ENCODE assay signal across 18 cellular contexts in genomic region chr3:40588406-40588805, GRCh38.
DNase-seq lines count a peak whose midpoint lies in the region; ATAC-seq and TF ChIP-seq lines count a peak whose summit lies in the region.
"Had no signal": no experiment of that assay in that cellular context is flagged by ENCODE, and none has a peak within 500 bp of the region (broad histone marks: within the 10 kb centered on the region; RNA-seq: fewer than 3 reads in every experiment).

No MANE protein-coding gene starts in this region.

- H3K27ac ChIP-seq in OCI-LY1 (ENCODE audit: low read depth, low read length, poor library complexity, severe bottlenecking), result no peak overlapping the region
- H3K27ac ChIP-seq: GM23248, pancreas, spleen had no signal

- DNase-seq in SIG-M5 treated with dmso at 0.1 percent for 504 hours (lab: John Stamatoyannopoulos, UW; ENCODE audit: unreplicated experiment) (peak; percentile 9), SIG-M5 (lab: John Stamatoyannopoulos, UW) (no peak), epithelial cell of proximal tubule (ENCODE audit: low read depth) (no peak)
- no peak for DNase-seq in NK-92 treated with Interleukin-12 subunit alpha and Interleukin-12 subunit beta, amount 100 ng/mL, for 24 hours (lab: John Stamatoyannopoulos, UW)
- DNase-seq: activated CD4-positive, CD25-positive, alpha-beta regulatory T cell; activated naive CD4-positive, alpha-beta T cell treated with anti-CD3 and anti-CD28 coated beads, Interleukin-2, amount 10 ng/mL, durations not matched to agents 7 days and 5 days; COR-L47; effector CD4-positive, alpha-beta T cell; foreskin fibroblast; GM23248; NCI-H1694; pancreas; spleen had no signal

- H3K9ac ChIP-seq in OCI-LY1 (ENCODE audit: low read length), result no peak overlapping the region
- H3K9ac ChIP-seq: GM23248 had no signal

- H3K4me3 ChIP-seq in OCI-LY1 (ENCODE audit: low read depth, low read length, poor library complexity, severe bottlenecking), result no peak overlapping the region
- H3K4me3 ChIP-seq in epithelial cell of proximal tubule (ENCODE audit: low read depth, low read length), result no peak overlapping the region
- H3K4me3 ChIP-seq: GM23248, K562, pancreas, spleen had no signal

- no peaks in the 10 kb centered on the region for H3K9me3 ChIP-seq in OCI-LY1 (ENCODE audit: low read length)
- H3K9me3 ChIP-seq: pancreas, spleen had no signal

- no peak overlapping the region for H3K4me2 ChIP-seq in OCI-LY1 (ENCODE audit: low read length)

- H3K36me3 ChIP-seq in OCI-LY1 (ENCODE audit: insufficient read depth, low read length), result no peaks in the 10 kb centered on the region
- H3K36me3 ChIP-seq: pancreas, spleen had no signal

- no peaks in the 10 kb centered on the region for H3K36me3 Mint-ChIP-seq in stimulated activated memory B cell treated with anti-CD40 and anti-IgM and Interleukin-4, amounts not matched to agents 10 μg/mL and 1 μg/mL and 100 μg/mL, for 72 hours
- H3K36me3 Mint-ChIP-seq: activated naive CD4-positive, alpha-beta T cell treated with anti-CD3 and anti-CD28 coated beads, Interleukin-2, amount 10 ng/mL, durations not matched to agents 7 days and 5 days had no signal

- TF ChIP-seq CTCF in OCI-LY1 (IDR thresholded peaks at IDR 0.05; ENCODE audit: low read length), result peak; percentile 46; the same call in 1 of the 2 replicates
- TF ChIP-seq CTCF in epithelial cell of proximal tubule (conservative IDR thresholded peaks at IDR 0.05; ENCODE audit: low read depth, low read length), result peak; percentile 49

- no peaks in the 10 kb centered on the region for H3K79me2 ChIP-seq in OCI-LY1 (ENCODE audit: insufficient read depth, low read length)

- no peaks in the 10 kb centered on the region for H3K9me2 ChIP-seq in OCI-LY1 (ENCODE audit: low read depth, low read length)

- ATAC-seq in stimulated activated memory B cell treated with anti-CD40 and anti-IgM and Interleukin-4, amounts not matched to agents 10 μg/mL and 1 μg/mL and 100 μg/mL, for 72 hours, result peak; percentile 39
- ATAC-seq in HG02763 (IDR thresholded peaks at IDR 0.05; ENCODE audit: unreplicated experiment) (no peak), GM18858 (IDR thresholded peaks at IDR 0.05; ENCODE audit: unreplicated experiment) (no peak)
- ATAC-seq: K562, pancreas had no signal

- no peaks in the 10 kb centered on the region for H3K4me1 ChIP-seq in OCI-LY1 (ENCODE audit: insufficient read depth, low read length, severe bottlenecking)
- H3K4me1 ChIP-seq: pancreas had no signal

- H3K9me3 Mint-ChIP-seq in stimulated activated memory B cell treated with anti-CD40 and anti-IgM and Interleukin-4, amounts not matched to agents 10 μg/mL and 1 μg/mL and 100 μg/mL, for 72 hours, result no peaks in the 10 kb centered on the region
- H3K9me3 Mint-ChIP-seq: activated naive CD4-positive, alpha-beta T cell treated with anti-CD3 and anti-CD28 coated beads, Interleukin-2, amount 10 ng/mL, durations not matched to agents 7 days and 5 days had no signal

- H2AFZ ChIP-seq in OCI-LY1 (ENCODE audit: low read length), result no peak overlapping the region
- H2AFZ ChIP-seq: GM23248 had no signal

- H3K4me1 Mint-ChIP-seq in stimulated activated memory B cell treated with anti-CD40 and anti-IgM and Interleukin-4, amounts not matched to agents 10 μg/mL and 1 μg/mL and 100 μg/mL, for 72 hours, result peaks cover 12% of the 10 kb centered on the region
- H3K4me1 Mint-ChIP-seq: activated naive CD4-positive, alpha-beta T cell treated with anti-CD3 and anti-CD28 coated beads, Interleukin-2, amount 10 ng/mL, durations not matched to agents 7 days and 5 days had no signal

- no peaks in the 10 kb centered on the region for H3K27me3 Mint-ChIP-seq in stimulated activated memory B cell treated with anti-CD40 and anti-IgM and Interleukin-4, amounts not matched to agents 10 μg/mL and 1 μg/mL and 100 μg/mL, for 72 hours

- H3K27me3 ChIP-seq in OCI-LY1 (ENCODE audit: insufficient read depth, low read length), result no peaks in the 10 kb centered on the region
- H3K27me3 ChIP-seq: pancreas had no signal

- H3F3A ChIP-seq in OCI-LY1 (ENCODE audit: insufficient read depth, low read length), result no peaks in the 10 kb centered on the region

- H3K4me3 Mint-ChIP-seq in stimulated activated memory B cell treated with anti-CD40 and anti-IgM and Interleukin-4, amounts not matched to agents 10 μg/mL and 1 μg/mL and 100 μg/mL, for 72 hours, result no peak overlapping the region
- H3K4me3 Mint-ChIP-seq: activated naive CD4-positive, alpha-beta T cell treated with anti-CD3 and anti-CD28 coated beads, Interleukin-2, amount 10 ng/mL, durations not matched to agents 7 days and 5 days had no signal

- no peak overlapping the region for H3K27ac Mint-ChIP-seq in stimulated activated memory B cell treated with anti-CD40 and anti-IgM and Interleukin-4, amounts not matched to agents 10 μg/mL and 1 μg/mL and 100 μg/mL, for 72 hours
- H3K27ac Mint-ChIP-seq: activated naive CD4-positive, alpha-beta T cell treated with anti-CD3 and anti-CD28 coated beads, Interleukin-2, amount 10 ng/mL, durations not matched to agents 7 days and 5 days had no signal

- H4K20me1 ChIP-seq in OCI-LY1 (ENCODE audit: insufficient read depth, low read length), result no peaks in the 10 kb centered on the region
